10 cellular contexts compared by ENCODE assay signal in the genomic region with DNA sequence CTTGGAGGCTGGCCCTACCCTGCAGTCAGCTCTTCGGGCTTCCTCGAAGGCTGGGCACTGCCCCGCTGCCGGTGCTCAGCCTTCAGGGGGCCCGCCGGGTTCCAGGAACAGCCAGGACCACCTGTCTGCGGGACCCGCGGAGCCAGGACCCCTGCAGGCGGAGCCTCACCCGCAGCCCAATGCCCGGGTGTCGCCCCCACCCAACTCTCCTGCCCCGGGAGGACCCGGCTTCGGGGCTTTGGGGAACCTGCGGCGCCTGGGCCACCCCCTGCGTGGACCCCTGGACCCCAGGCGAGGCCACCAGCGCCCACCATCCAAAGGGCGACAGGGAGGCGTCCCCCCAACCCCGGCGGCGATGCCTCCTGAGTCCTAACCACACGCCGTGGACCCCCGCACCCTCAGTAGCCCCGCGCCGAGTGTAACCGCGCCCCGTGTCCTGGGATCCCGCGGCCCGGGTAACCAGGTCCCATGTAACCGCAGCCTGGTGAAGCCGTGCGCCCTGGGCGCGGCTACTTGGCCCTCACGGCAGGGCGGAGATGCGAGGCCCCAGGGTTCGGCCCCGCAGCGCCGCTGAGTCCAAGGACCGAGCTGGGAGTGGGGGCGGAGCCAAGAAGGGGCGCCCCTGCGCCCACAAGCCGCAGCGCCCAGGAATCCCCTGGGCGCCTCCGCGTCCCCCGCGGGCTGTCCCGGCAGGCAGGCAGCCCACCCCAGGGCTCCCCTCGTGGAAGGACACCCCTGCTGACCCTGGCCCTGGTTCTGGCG. TPM values are rescaled to one million over a fixed set of nuclear protein-coding genes. Genes with fewer than 3 reads are reported as not detected.
A peak's percentile ranks its signal among the peaks of the same experiment; 100 is the strongest.
DNase-seq lines count a peak whose midpoint lies in the region; ATAC-seq and TF ChIP-seq lines count a peak whose summit lies in the region.
"Had no signal": no experiment of that assay in that cellular context is flagged by ENCODE, and none has a peak within 500 bp of the region (broad histone marks: within the 10 kb centered on the region; RNA-seq: fewer than 3 reads in every experiment).

No MANE protein-coding gene starts in this region.

- no peak overlapping the region for H3K27ac Mint-ChIP-seq in activated CD4-positive, alpha-beta T cell treated with anti-CD3 and anti-CD28 coated beads, Interleukin-2, amount 10 ng/mL, durations not matched to agents 24 days and 14 days
- no peak overlapping the region for H3K27ac Mint-ChIP-seq in stimulated activated naive CD8-positive, alpha-beta T cell treated with anti-CD3 and anti-CD28 coated beads, Interleukin-15, amount 100 ng/mL, for 72 hours
- H3K27ac Mint-ChIP-seq: stimulated activated naive CD8-positive, alpha-beta T cell treated with anti-CD3 and anti-CD28 coated beads, Interleukin-15, Interleukin-2, amounts not matched to agents 100 ng/mL and 50 ng/mL, for 24 hours had no signal

- peak overlapping the region; percentile 86 for H3K4me2 ChIP-seq in mammary epithelial cell (ENCODE audit: insufficient read depth, low read depth, low read length)

- peak; percentile 66 for DNase-seq in activated CD4-positive, alpha-beta T cell treated with anti-CD3 and anti-CD28 coated beads, Interleukin-2, amount 10 ng/mL, durations not matched to agents 24 days and 14 days
- no peak for DNase-seq in activated CD4-positive, alpha-beta T cell treated with anti-CD3 and anti-CD28 coated beads for 1 hour
- DNase-seq in mammary epithelial cell: no peak
- DNase-seq in iPS-NIHi7 (ENCODE audit: extremely low spot score): peak; percentile 42
- no peak for DNase-seq in stimulated activated naive CD8-positive, alpha-beta T cell treated with anti-CD3 and anti-CD28 coated beads, Interleukin-15, amount 100 ng/mL, for 72 hours
- no peak for DNase-seq in prostate gland (ENCODE audit: low spot score)
- DNase-seq in NCI-H2196 treated with DMSO at 0.1 percent for 48 hours (lab: John Stamatoyannopoulos, UW; ENCODE audit: unreplicated experiment): no peak
- DNase-seq: NCI-H2171 treated with DMSO at 0.1 percent for 48 hours had no signal

- CTCF ChIA-PET in mammary epithelial cell (lab: Charles Lee; ENCODE audit: low non-redundant PET): no interaction called here

- H3K4me3 ChIP-seq in mammary epithelial cell (replicated peaks in 1 of 3; ENCODE audit: insufficient read depth in 1 of 3, low read depth in 2 of 3, low read length in 3 of 3) (peak overlapping the region in 2 of 3 experiments; percentile 26 to 30), prostate gland (no peak overlapping the region)

- in situ Hi-C loops in mammary epithelial cell (cut with MboI; ENCODE audit: low sequenced_read_pairs in 2 of 2): no loop called here

- no peaks in the 10 kb centered on the region for H3K9me3 Mint-ChIP-seq in activated CD4-positive, alpha-beta T cell treated with anti-CD3 and anti-CD28 coated beads, Interleukin-2, amount 10 ng/mL, durations not matched to agents 24 days and 14 days
- no peaks in the 10 kb centered on the region for H3K9me3 Mint-ChIP-seq in stimulated activated naive CD8-positive, alpha-beta T cell treated with anti-CD3 and anti-CD28 coated beads, Interleukin-15, amount 100 ng/mL, for 72 hours
- H3K9me3 Mint-ChIP-seq: stimulated activated naive CD8-positive, alpha-beta T cell treated with anti-CD3 and anti-CD28 coated beads, Interleukin-15, Interleukin-2, amounts not matched to agents 100 ng/mL and 50 ng/mL, for 24 hours had no signal

- no peaks in the 10 kb centered on the region for H3K79me2 ChIP-seq in mammary epithelial cell (ENCODE audit: insufficient read depth, low read length)

- H3K4me1 Mint-ChIP-seq in activated CD4-positive, alpha-beta T cell treated with anti-CD3 and anti-CD28 coated beads, Interleukin-2, amount 10 ng/mL, durations not matched to agents 24 days and 14 days: peaks cover 3% of the 10 kb centered on the region
- peaks cover 21% of the 10 kb centered on the region for H3K4me1 Mint-ChIP-seq in stimulated activated naive CD8-positive, alpha-beta T cell treated with anti-CD3 and anti-CD28 coated beads, Interleukin-15, amount 100 ng/mL, for 72 hours

- H3K9me3 ChIP-seq in mammary epithelial cell (replicated peaks; ENCODE audit: insufficient read depth, low read length) (peaks cover under 1% of the 10 kb centered on the region), prostate gland (no peaks in the 10 kb centered on the region)

- H3K9ac ChIP-seq in mammary epithelial cell (ENCODE audit: insufficient read depth, low read length): no peak overlapping the region

- H3K27me3 ChIP-seq in mammary epithelial cell (ENCODE audit: insufficient read depth, low read length): peaks cover 14% of the 10 kb centered on the region
- H3K27me3 ChIP-seq in prostate gland (replicated peaks; ENCODE audit: insufficient read depth): peaks cover 6% of the 10 kb centered on the region

- H3K27ac ChIP-seq in mammary epithelial cell (ENCODE audit: insufficient read depth, low read depth, low read length) (no peak overlapping the region), prostate gland (no peak overlapping the region)

- no peaks in the 10 kb centered on the region for H3K36me3 ChIP-seq in mammary epithelial cell (ENCODE audit: insufficient read depth, low read length)
- H3K36me3 ChIP-seq in prostate gland: no peaks in the 10 kb centered on the region

- H3K4me3 Mint-ChIP-seq in activated CD4-positive, alpha-beta T cell treated with anti-CD3 and anti-CD28 coated beads, Interleukin-2, amount 10 ng/mL, durations not matched to agents 24 days and 14 days: no peak overlapping the region
- peak overlapping the region; percentile 31 to 71 for H3K4me3 Mint-ChIP-seq in stimulated activated naive CD8-positive, alpha-beta T cell treated with anti-CD3 and anti-CD28 coated beads, Interleukin-15, amount 100 ng/mL, for 72 hours
- H3K4me3 Mint-ChIP-seq: stimulated activated naive CD8-positive, alpha-beta T cell treated with anti-CD3 and anti-CD28 coated beads, Interleukin-15, Interleukin-2, amounts not matched to agents 100 ng/mL and 50 ng/mL, for 24 hours had no signal

- peaks cover 8% of the 10 kb centered on the region for H3K4me1 ChIP-seq in mammary epithelial cell (ENCODE audit: insufficient read depth, low read length)
- H3K4me1 ChIP-seq in prostate gland (replicated peaks): no peaks in the 10 kb centered on the region

- no TSS peak for BruUV-seq in mammary epithelial cell (replicated peaks; lab: Mats Ljungman, UMichigan)

- peaks cover 31% of the 10 kb centered on the region for H3K27me3 Mint-ChIP-seq in activated CD4-positive, alpha-beta T cell treated with anti-CD3 and anti-CD28 coated beads, Interleukin-2, amount 10 ng/mL, durations not matched to agents 24 days and 14 days
- peaks cover 31% of the 10 kb centered on the region for H3K27me3 Mint-ChIP-seq in stimulated activated naive CD8-positive, alpha-beta T cell treated with anti-CD3 and anti-CD28 coated beads, Interleukin-15, amount 100 ng/mL, for 72 hours

- dilution Hi-C loops in mammary epithelial cell (cut with HindIII; ENCODE audit: low sequenced_read_pairs): no loop called here

- no peaks in the 10 kb centered on the region for H3K36me3 Mint-ChIP-seq in activated CD4-positive, alpha-beta T cell treated with anti-CD3 and anti-CD28 coated beads, Interleukin-2, amount 10 ng/mL, durations not matched to agents 24 days and 14 days (ENCODE audit: low read depth)

- no peak for TF ChIP-seq POLR2A in prostate gland (IDR thresholded peaks at IDR 0.05)

- 2% methylated on average over 11 of the region's 64 CpGs for WGBS in mammary epithelial cell (ENCODE audit: low coverage, missing lambda C conversion rate)
- 15% methylated on average over 14 of the region's 64 CpGs for WGBS in prostate gland

- no peak for TF ChIP-seq CTCF in mammary epithelial cell (conservative IDR thresholded peaks at IDR 0.05 in 1 of 2, IDR thresholded peaks at IDR 0.05 in 1 of 2; ENCODE audit: extremely low read depth in 1 of 2, insufficient read depth in 1 of 2, low read depth in 1 of 2, low read length in 2 of 2)
- TF ChIP-seq CTCF in prostate gland (IDR thresholded peaks at IDR 0.05): no peak

- ATAC-seq in stimulated activated naive CD8-positive, alpha-beta T cell treated with anti-CD3 and anti-CD28 coated beads, Interleukin-15, amount 100 ng/mL, for 72 hours: peak; percentile 77
- no peak for ATAC-seq in HG03378 (IDR thresholded peaks at IDR 0.05; ENCODE audit: unreplicated experiment)

- peak overlapping the region; percentile 73 for H2AFZ ChIP-seq in mammary epithelial cell (ENCODE audit: low read depth, low read length)

- intact Hi-C loops in activated CD4-positive, alpha-beta T cell treated with anti-CD3 and anti-CD28 coated beads, Interleukin-2, amount 10 ng/mL, durations not matched to agents 24 days and 14 days (cut with micrococcal nuclease): no loop called here
- intact Hi-C loops in mammary epithelial cell (cut with micrococcal nuclease) (no loop called here), prostate gland (cut with DNase I) (no loop called here)

- H4K20me1 ChIP-seq in mammary epithelial cell (ENCODE audit: insufficient read depth, low read length): no peaks in the 10 kb centered on the region

RNA-seq across cellular contexts. Expression of a gene that starts 11.0 kb away (rescaled TPM):
- total RNA-seq in activated CD4-positive, alpha-beta T cell treated with anti-CD3 and anti-CD28 coated beads, Interleukin-2, amount 10 ng/mL, durations not matched to agents 24 days and 14 days: 115 and 124 TPM in 2 replicates
- total RNA-seq in mammary epithelial cell (10 to 100 TPM; 41.5 to 69.3 TPM), prostate gland (10 to 100 TPM; 45.2 to 73.2 TPM)
- 84.4 TPM for polyA plus RNA-seq in mammary epithelial cell
- polyA minus RNA-seq in mammary epithelial cell: 30.8 TPM

Comparison
In these comparisons a context has a peak if more than half of its experiments do, and no peak if none do; other contexts are left out.
1. DNase-seq: peak in activated CD4-positive, alpha-beta T cell treated with anti-CD3 and anti-CD28 coated beads, Interleukin-2, amount 10 ng/mL, durations not matched to agents 24 days and 14 days (single experiment) and iPS-NIHi7 (single experiment); none in activated CD4-positive, alpha-beta T cell treated with anti-CD3 and anti-CD28 coated beads for 1 hour (single experiment), mammary epithelial cell (single experiment), stimulated activated naive CD8-positive, alpha-beta T cell treated with anti-CD3 and anti-CD28 coated beads, Interleukin-15, amount 100 ng/mL, for 72 hours (0 of 2), prostate gland (single experiment) and NCI-H2196 treated with DMSO at 0.1 percent for 48 hours (single experiment).
2. H3K4me3 ChIP-seq: peak in mammary epithelial cell (2 of 3); none in prostate gland (0 of 2).